ENCODE assay signal across 8 cellular contexts in the genomic region with DNA sequence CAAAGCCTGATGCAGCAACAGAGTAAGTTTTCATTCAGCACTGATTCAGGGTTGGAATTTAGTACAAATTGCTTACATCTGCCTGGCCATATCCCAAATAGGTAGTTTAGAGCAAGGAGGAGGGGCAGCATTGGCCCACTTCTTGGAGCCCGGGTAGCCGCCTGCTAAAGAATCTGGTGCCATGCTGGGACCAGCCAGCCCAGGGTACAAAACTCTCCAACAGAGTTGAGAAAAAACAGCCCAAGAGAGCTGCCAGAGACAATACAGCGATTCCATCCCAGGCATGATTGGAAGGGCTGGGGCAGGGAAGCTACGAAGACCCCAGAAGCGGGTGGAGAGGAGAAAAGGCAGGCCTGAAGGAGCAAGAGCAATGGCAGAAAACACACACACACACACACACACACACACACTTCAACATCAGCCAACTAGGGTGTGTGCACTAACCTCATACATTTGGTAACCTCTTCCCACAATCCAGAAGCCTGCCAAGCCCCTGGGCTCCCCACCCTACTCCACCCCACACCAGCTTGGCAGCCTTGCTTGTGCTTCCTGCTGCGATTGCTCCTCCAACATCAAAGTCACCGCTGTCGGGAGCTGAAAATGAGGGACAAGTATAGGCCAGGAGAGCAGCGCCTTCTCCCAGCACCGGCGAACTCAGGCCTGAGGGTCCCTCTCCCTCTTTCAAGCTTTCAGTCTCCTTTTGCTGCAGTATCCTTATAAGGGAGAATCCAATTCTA. TPM values are rescaled to one million over a fixed set of nuclear protein-coding genes. Genes with fewer than 3 reads are reported as not detected.
DNase-seq lines count a peak whose midpoint lies in the region; TF ChIP-seq lines count a peak whose summit lies in the region.

No MANE protein-coding gene starts in this region.

- H4K8ac ChIP-seq in H9 (replicated peaks; ENCODE audit: insufficient read length, low read depth, low read length) (no peak overlapping the region), mesendoderm (ENCODE audit: low read depth, low read length) (no peak overlapping the region)

- no peak overlapping the region for H2BK20ac ChIP-seq in H9 (ENCODE audit: low read depth, low read length, poor library complexity, severe bottlenecking)

- H3K14ac ChIP-seq in H9 (ENCODE audit: insufficient read depth, low read length) = no peak overlapping the region

- H3T11ph ChIP-seq in H9 (ENCODE audit: low read length) = no peak overlapping the region

- H3K27me3 ChIP-seq in H9 (ENCODE audit: insufficient read depth, low read length) (no peaks in the 10 kb centered on the region), SK-N-SH (ENCODE audit: insufficient read depth) (no peaks in the 10 kb centered on the region), mesendoderm (ENCODE audit: insufficient read depth, low read length, poor library complexity) (no peaks in the 10 kb centered on the region)
- H3K27me3 ChIP-seq in effector memory CD4-positive, alpha-beta T cell (replicated peaks; ENCODE audit: control insufficient read depth, insufficient read depth, low read length, poor library complexity, severe bottlenecking) = no peaks in the 10 kb centered on the region

- H2BK120ac ChIP-seq in H9 (ENCODE audit: low read depth, low read length, poor library complexity, severe bottlenecking) (no peak overlapping the region), mesendoderm (ENCODE audit: low read depth, low read length) (no peak overlapping the region)

- WGBS in H9 (ENCODE audit: extremely low coverage, insufficient read length, low lambda C conversion rate) = no CpG with 5 or more reads among the region's 11 CpGs
- 33% methylated on average over 9 of the region's 11 CpGs for WGBS in SK-N-SH (ENCODE audit: low lambda C conversion rate)
- whole genome bisulfite sequencing in mesendoderm (ENCODE audit: extremely low coverage, insufficient coverage, low lambda C conversion rate) = no CpG with 5 or more reads among the region's 11 CpGs

- H4K5ac ChIP-seq in H9 (ENCODE audit: insufficient read length, low read depth, low read length) (no peak overlapping the region), mesendoderm (ENCODE audit: low read length) (no peak overlapping the region)

- CTCF ChIA-PET in SK-N-SH (lab: Yijun Ruan, JAX) = interaction anchor here (0.6 to 26.2 kb wide), 22 partner anchors 8 to 1142 kb away, joined by 3 to 1005 read pairs (median 6); no protein-coding TSS in a partner anchor

- no peak overlapping the region for H3K4ac ChIP-seq in H9 (ENCODE audit: low read depth, low read length)
- H3K4ac ChIP-seq in mesendoderm (ENCODE audit: low read depth, low read length) = no peak overlapping the region

- H2BK12ac ChIP-seq in H9 (ENCODE audit: insufficient read length, low read depth, low read length) = no peak overlapping the region

- H3K23me2 ChIP-seq in H9 (ENCODE audit: insufficient read length, low read depth, low read length, poor library complexity, severe bottlenecking) = peaks cover 16% of the 10 kb centered on the region

- H3K27ac ChIP-seq in H9 (ENCODE audit: insufficient read length, low read depth, low read length) (no peak overlapping the region), SK-N-SH (ENCODE audit: low read depth in 2 of 2, low read length in 1 of 2) (peak overlapping the region; percentile 70 to 90; a peak in 3 of 4 replicates), mesendoderm (ENCODE audit: low read depth, low read length) (peak overlapping the region; percentile 16)
- peak overlapping the region; percentile 86 for H3K27ac ChIP-seq in effector memory CD4-positive, alpha-beta T cell (ENCODE audit: insufficient read depth, low read length, poor library complexity, severe bottlenecking)

- H2AK5ac ChIP-seq in H9 (ENCODE audit: insufficient read length, low read length) (no peak overlapping the region), mesendoderm (ENCODE audit: low read length) (no peak overlapping the region)

- H3K56ac ChIP-seq in H9 (ENCODE audit: insufficient read length, low read depth, low read length) (no peak overlapping the region), mesendoderm (ENCODE audit: low read length) (peak overlapping the region; percentile 90)

- H3K36me3 Mint-ChIP-seq in H9 (ENCODE audit: insufficient read depth in 1 of 3, low read depth in 3 of 3) (no peaks in the 10 kb centered on the region), type B pancreatic cell (peaks cover 5% of the 10 kb centered on the region)

- H3K4me3 Mint-ChIP-seq in H9 (peak overlapping the region; percentile 74 to 88), type B pancreatic cell (peak overlapping the region; percentile 94)

- H3K9ac ChIP-seq in H9 (ENCODE audit: extremely low read depth, insufficient read length, low read length) (peak overlapping the region; percentile 76), SK-N-SH (peak overlapping the region; percentile 81), mesendoderm (ENCODE audit: low read length) (peak overlapping the region; percentile 74)

- H3K79me1 ChIP-seq in H9 (ENCODE audit: insufficient read depth, low read depth, low read length, poor library complexity, severe bottlenecking) = no peaks in the 10 kb centered on the region
- peaks cover 6% of the 10 kb centered on the region for H3K79me1 ChIP-seq in mesendoderm (ENCODE audit: low read length)

- no peak overlapping the region for H4K91ac ChIP-seq in H9 (ENCODE audit: insufficient read length, low read depth, low read length)

- H3K4me1 ChIP-seq in H9 (ENCODE audit: insufficient read depth, low read length) (peaks cover 12% of the 10 kb centered on the region; the same call in 1 of the 2 replicates), SK-N-SH (ENCODE audit: control insufficient read depth in 1 of 2, insufficient read depth in 2 of 2, low read depth in 1 of 2, low read length in 1 of 2) (peaks cover 0 to 15% of the 10 kb centered on the region in 2 experiments; a peak in 3 of 4 replicates), mesendoderm (ENCODE audit: control insufficient read depth, low read depth, low read length) (peaks cover 7% of the 10 kb centered on the region)
- H3K4me1 ChIP-seq in effector memory CD4-positive, alpha-beta T cell (ENCODE audit: control insufficient read depth, insufficient read depth, low read length, poor library complexity, severe bottlenecking) = peaks cover 21% of the 10 kb centered on the region

- H3K18ac ChIP-seq in H9 (ENCODE audit: insufficient read length, low read depth, low read length) (no peak overlapping the region), mesendoderm (ENCODE audit: low read length) (peak overlapping the region; percentile 43)

- peak; percentile 75 for DNase-seq in AG09319 (ENCODE audit: extremely low read depth, low read depth)
- no peak for DNase-seq in H9
- peak; percentile 61 for DNase-seq in SK-N-SH
- DNase-seq in effector memory CD4-positive, alpha-beta T cell = peak in 1 of 3 donors; percentile 17
- DNase-seq in mesendoderm = no peak
- no peak for DNase-seq in type B pancreatic cell (ENCODE audit: extremely low spot score, unreplicated experiment)
- no peak for DNase-seq in CD1c-positive myeloid dendritic cell (ENCODE audit: extremely low spot score)
- DNase-seq in NCI-H1930 (lab: John Stamatoyannopoulos, UW) = no peak

- no peak for TF ChIP-seq RAD21 in SK-N-SH (IDR thresholded peaks at IDR 0.05; ENCODE audit: low read length)

- H2AFZ ChIP-seq in H9 (ENCODE audit: low read length) = no peak overlapping the region
- H2AFZ ChIP-seq in SK-N-SH (ENCODE audit: low read depth) = peak overlapping the region; percentile 97

- TF ChIP-seq CTCF in AG09319 (IDR thresholded peaks at IDR 0.05; ENCODE audit: low read depth, low read length) (no peak), H9 (conservative IDR thresholded peaks at IDR 0.05) (no peak), SK-N-SH (IDR thresholded peaks at IDR 0.05) (no peak), type B pancreatic cell (conservative IDR thresholded peaks at IDR 0.05) (no peak)

- H3K36me3 ChIP-seq in SK-N-SH (replicated peaks in 1 of 2; ENCODE audit: control insufficient read depth in 1 of 2, insufficient read depth in 2 of 2, low read length in 1 of 2) (no peaks in the 10 kb centered on the region), mesendoderm (ENCODE audit: control insufficient read depth, insufficient read depth, low read length) (no peaks in the 10 kb centered on the region)
- H3K36me3 ChIP-seq in effector memory CD4-positive, alpha-beta T cell (ENCODE audit: control insufficient read depth, insufficient read depth, low read length) = no peaks in the 10 kb centered on the region

- no peaks in the 10 kb centered on the region for H3K9me3 Mint-ChIP-seq in H9
- no peaks in the 10 kb centered on the region for H3K9me3 Mint-ChIP-seq in type B pancreatic cell

- peak overlapping the region; percentile 78 for H3K4me2 ChIP-seq in H9 (ENCODE audit: insufficient read depth, insufficient read length, low read length)
- H3K4me2 ChIP-seq in SK-N-SH = peak overlapping the region; percentile 97
- H3K4me2 ChIP-seq in mesendoderm (ENCODE audit: low read length) = peak overlapping the region; percentile 97

- peaks cover 10% of the 10 kb centered on the region for H3F3A ChIP-seq in SK-N-SH (replicated peaks; ENCODE audit: insufficient read depth)

- POLR2A ChIA-PET in SK-N-SH (lab: Yijun Ruan, JAX) = interaction anchor here (0.5 to 2.8 kb wide), 10 partner anchors 9 to 719 kb away, joined by 3 to 13 read pairs (median 4); a partner anchor contains a TSS

- no peak for TF ChIP-seq EP300 in SK-N-SH (IDR thresholded peaks at IDR 0.05; ENCODE audit: borderline replicate concordance in 1 of 2, low read depth in 1 of 2, low read length in 1 of 2)

- H2BK15ac ChIP-seq in H9 (ENCODE audit: low read depth, low read length) (no peak overlapping the region), mesendoderm (replicated peaks; ENCODE audit: low read depth) (no peak overlapping the region)

- peak overlapping the region; percentile 72 to 79 for H3K4me3 ChIP-seq in SK-N-SH (ENCODE audit: low read depth in 2 of 2, low read length in 1 of 2)
- peak overlapping the region; percentile 70 for H3K4me3 ChIP-seq in effector memory CD4-positive, alpha-beta T cell (ENCODE audit: insufficient read depth, low read depth, low read length, poor library complexity, severe bottlenecking)
- peak overlapping the region; percentile 73 for H3K4me3 ChIP-seq in mesendoderm (ENCODE audit: low read length)

- no peak overlapping the region for H3K23ac ChIP-seq in H9 (ENCODE audit: insufficient read length, low read depth, low read length)
- no peak overlapping the region for H3K23ac ChIP-seq in mesendoderm (ENCODE audit: low read length)

- no peaks in the 10 kb centered on the region for H3K9me2 ChIP-seq in SK-N-SH

- H4K20me1 ChIP-seq in H9 (ENCODE audit: control insufficient read depth, insufficient read depth, insufficient read length) (no peaks in the 10 kb centered on the region), SK-N-SH (ENCODE audit: insufficient read depth) (no peaks in the 10 kb centered on the region; the same call in 1 of the 2 replicates)

- H3K27ac Mint-ChIP-seq in H9 (peak overlapping the region in 2 of 3 experiments; percentile 37 to 62; a peak in 2 of 7 replicates), type B pancreatic cell (peak overlapping the region; percentile 98)

- peaks cover 28 to 32% of the 10 kb centered on the region in 2 experiments for H3K4me1 Mint-ChIP-seq in H9
- peaks cover 34% of the 10 kb centered on the region for H3K4me1 Mint-ChIP-seq in type B pancreatic cell (ENCODE audit: unreplicated experiment)

- H3K27me3 Mint-ChIP-seq in H9 (ENCODE audit: low read depth) (peaks cover 20% of the 10 kb centered on the region), type B pancreatic cell (peaks cover 4% of the 10 kb centered on the region)

- no peaks in the 10 kb centered on the region for H3K9me3 ChIP-seq in H9 (ENCODE audit: control insufficient read depth, low read depth, low read length)
- no peaks in the 10 kb centered on the region for H3K9me3 ChIP-seq in SK-N-SH
- no peaks in the 10 kb centered on the region for H3K9me3 ChIP-seq in effector memory CD4-positive, alpha-beta T cell (ENCODE audit: control insufficient read depth, low read length)

- H2BK5ac ChIP-seq in H9 (ENCODE audit: insufficient read length, low read length) (no peak overlapping the region), mesendoderm (ENCODE audit: low read length) (no peak overlapping the region)

- H3K79me2 ChIP-seq in H9 (ENCODE audit: insufficient read depth, low read length) (no peaks in the 10 kb centered on the region), SK-N-SH (ENCODE audit: insufficient read depth) (0 out of 2 replicates have a peak, but pooled peaks cover 7% of the 10 kb centered on the region), mesendoderm (ENCODE audit: control insufficient read depth, insufficient read depth, low read length) (no peaks in the 10 kb centered on the region)

RNA-seq across cellular contexts. Expression of a gene that starts 1.3 kb away (rescaled TPM):
- 13.1 and 13.2 TPM in 2 replicates for total RNA-seq in H9 (2021)
- 6.5 and 6.6 TPM in 2 replicates for polyA plus RNA-seq in SK-N-SH (2012; rRNA removed)
- polyA plus RNA-seq in SK-N-SH (2012; cell fraction: cytosol; rRNA removed) = 2.4 and 3.6 TPM in 2 replicates
- polyA plus RNA-seq in SK-N-SH (2012; cell fraction: nucleus; rRNA removed) = 10.2 and 11.2 TPM in 2 replicates
- polyA plus RNA-seq in mesendoderm (2013, experiment 1 of 2) = 6.1 TPM
- polyA plus RNA-seq in mesendoderm (2013, experiment 2 of 2) = 6.1 TPM
- total RNA-seq in type B pancreatic cell (ENCODE audit: low replicate concordance) = 55.1 and 77.5 TPM in 2 replicates

RNA-seq across cellular contexts. Expression of a gene that starts 22.9 kb away (rescaled TPM):
- total RNA-seq in H9 (2021) = 47.2 and 49.6 TPM in 2 replicates
- 6.2 and 9.2 TPM in 2 replicates for polyA plus RNA-seq in SK-N-SH (2012; rRNA removed)
- 3.4 and 3.7 TPM in 2 replicates for polyA plus RNA-seq in SK-N-SH (2012; cell fraction: cytosol; rRNA removed)
- polyA plus RNA-seq in SK-N-SH (2012; cell fraction: nucleus; rRNA removed) = 21.0 and 47.4 TPM in 2 replicates
- polyA plus RNA-seq in mesendoderm (2013, experiment 1 of 2) = 10.9 TPM
- 10.7 TPM for polyA plus RNA-seq in mesendoderm (2013, experiment 2 of 2)
- total RNA-seq in type B pancreatic cell (ENCODE audit: low replicate concordance) = 70.0 and 101 TPM in 2 replicates

Comparison
In these comparisons a context has a peak if more than half of its experiments do, and no peak if none do; other contexts are left out.
1. DNase-seq: peak in AG09319 (single experiment) and SK-N-SH (single experiment); none in H9 (single experiment), mesendoderm (single experiment), type B pancreatic cell (single experiment), CD1c-positive myeloid dendritic cell (single experiment) and NCI-H1930 (0 of 2).
2. Peak in every context shown above with its lines, with median percentiles within 50 percentile points of each other: H3K4me2 ChIP-seq, H3K9ac ChIP-seq and H3K4me3 ChIP-seq.